ENCODE assay signal across 8 cellular contexts in genomic region chr15:100721758-100722550, GRCh38.
A peak's percentile ranks its signal among the peaks of the same experiment; 100 is the strongest.
DNase-seq lines count a peak whose midpoint lies in the region; ATAC-seq, FAIRE-seq and TF ChIP-seq lines count a peak whose summit lies in the region.

No MANE protein-coding gene starts in this region.

- H3K27me3 Mint-ChIP-seq in activated T-helper 2 cell treated with anti-CD3 and anti-CD28 coated beads, Interferon-gamma antibody, Interleukin-2, Interleukin-4, amounts not matched to agents 10 μg/mL and 5 μg/mL and 100 μg/mL, durations not matched to agents 14 hours and 24 hours and 36 hours (ENCODE audit: low read depth): no peaks in the 10 kb centered on the region

- H3K36me3 ChIP-seq in A673 (ENCODE audit: insufficient read depth, low read length, poor library complexity, severe bottlenecking) (no peaks in the 10 kb centered on the region), heart left ventricle (no peaks in the 10 kb centered on the region), small intestine (ENCODE audit: control insufficient read depth in 2 of 2, insufficient read depth in 2 of 2, low read length in 2 of 2) (no peaks in the 10 kb centered on the region)

- TF ChIP-seq POLR2A in heart left ventricle (IDR thresholded peaks at IDR 0.05): no peak

- POLR2A ChIA-PET in A673 (lab: Charles Lee; ENCODE audit: low non-redundant PET): no interaction called here

- H3K4me1 ChIP-seq in A673 (ENCODE audit: insufficient read depth, low read length, poor library complexity, severe bottlenecking) (no peaks in the 10 kb centered on the region), heart left ventricle (peaks cover 0 to 9% (median 0%) of the 10 kb centered on the region in 12 donors), small intestine (ENCODE audit: control insufficient read depth in 2 of 2, insufficient read depth in 1 of 2, low read depth in 1 of 2, low read length in 1 of 2) (peaks cover 4 to 7% of the 10 kb centered on the region in 2 donors)

- CTCF ChIA-PET in A673 (lab: Charles Lee): no interaction called here

- DNase-seq in A673 (ENCODE audit: low spot score) (peak; percentile 63), HFF-Myc (ENCODE audit: extremely low read depth, low read depth) (peak; percentile 92), SW480 (ENCODE audit: low spot score) (peak; percentile 99), heart left ventricle (peak in 4 of 5 donors; percentile 30 to 81 (median 59)), small intestine (peak; percentile 93), SK-N-DZ (ENCODE audit: low spot score) (no peak)
- DNase-seq in activated T-helper 2 cell treated with anti-CD3 and anti-CD28 coated beads, Interferon-gamma antibody, Interleukin-2, Interleukin-4, amounts not matched to agents 10 μg/mL and 5 μg/mL and 100 μg/mL, durations not matched to agents 14 hours and 24 hours and 36 hours (ENCODE audit: low spot score): no peak

- H3K27me3 ChIP-seq in A673 (replicated peaks; ENCODE audit: insufficient read depth, low read depth, low read length, poor library complexity): no peaks in the 10 kb centered on the region
- no peaks in the 10 kb centered on the region for H3K27me3 ChIP-seq in heart left ventricle
- H3K27me3 ChIP-seq in small intestine (ENCODE audit: control insufficient read depth in 2 of 2, insufficient read depth in 2 of 2, low read length in 2 of 2): no peaks in the 10 kb centered on the region

- TF ChIP-seq CTCF in A673 (conservative IDR thresholded peaks at IDR 0.05; ENCODE audit: low read depth, low read length) (no peak), HFF-Myc (IDR thresholded peaks at IDR 0.05; ENCODE audit: low read depth, low read length, missing control alignments) (no peak), heart left ventricle (IDR thresholded peaks at IDR 0.05) (no peak)

- H3K27ac ChIP-seq in A673 (ENCODE audit: low read depth, low read length, poor library complexity, severe bottlenecking): no peak overlapping the region
- H3K27ac ChIP-seq in heart left ventricle: peak overlapping the region in 8 of 12 donors; percentile 53 to 79 (median 63)
- H3K27ac ChIP-seq in small intestine (ENCODE audit: low read depth in 1 of 2, low read length in 1 of 2): peak overlapping the region; percentile 83 to 87

- H3K4me1 Mint-ChIP-seq in activated T-helper 2 cell treated with anti-CD3 and anti-CD28 coated beads, Interferon-gamma antibody, Interleukin-2, Interleukin-4, amounts not matched to agents 10 μg/mL and 5 μg/mL and 100 μg/mL, durations not matched to agents 14 hours and 24 hours and 36 hours (ENCODE audit: low read depth): peaks cover 15% of the 10 kb centered on the region

- H3K4me3 Mint-ChIP-seq in activated T-helper 2 cell treated with anti-CD3 and anti-CD28 coated beads, Interferon-gamma antibody, Interleukin-2, Interleukin-4, amounts not matched to agents 10 μg/mL and 5 μg/mL and 100 μg/mL, durations not matched to agents 14 hours and 24 hours and 36 hours (ENCODE audit: low read depth): no peak overlapping the region

- H3K9me3 ChIP-seq in A673 (ENCODE audit: low read depth, low read length, poor library complexity, severe bottlenecking) (no peaks in the 10 kb centered on the region), heart left ventricle (no peaks in the 10 kb centered on the region), small intestine (ENCODE audit: control insufficient read depth, low read depth) (no peaks in the 10 kb centered on the region)

- H3K9me3 Mint-ChIP-seq in activated T-helper 2 cell treated with anti-CD3 and anti-CD28 coated beads, Interferon-gamma antibody, Interleukin-2, Interleukin-4, amounts not matched to agents 10 μg/mL and 5 μg/mL and 100 μg/mL, durations not matched to agents 14 hours and 24 hours and 36 hours: no peaks in the 10 kb centered on the region

- peak; percentile 36 for FAIRE-seq in small intestine (lab: Jason Lieb, UNC)

- H3K4me3 ChIP-seq in A673 (ENCODE audit: low read depth, low read length, poor library complexity, severe bottlenecking) (no peak overlapping the region), HFF-Myc (replicated peaks; ENCODE audit: low read depth, low read length) (no peak overlapping the region), heart left ventricle (no peak overlapping the region), small intestine (ENCODE audit: low read depth in 1 of 2, low read length in 2 of 2) (no peak overlapping the region)

- ATAC-seq in heart left ventricle: peak; percentile 78 to 88 (median 84)
- no peak for ATAC-seq in HG03354 (IDR thresholded peaks at IDR 0.05; ENCODE audit: poor library complexity, severe bottlenecking, unreplicated experiment)

- H3K36me3 Mint-ChIP-seq in activated T-helper 2 cell treated with anti-CD3 and anti-CD28 coated beads, Interferon-gamma antibody, Interleukin-2, Interleukin-4, amounts not matched to agents 10 μg/mL and 5 μg/mL and 100 μg/mL, durations not matched to agents 14 hours and 24 hours and 36 hours (ENCODE audit: low read depth): no peaks in the 10 kb centered on the region

- intact Hi-C loops in A673 (cut with micrococcal nuclease; ENCODE audit: unreplicated experiment) (no loop called here), heart left ventricle (cut with DNase I) (no loop called here)
- intact Hi-C loops in activated T-helper 2 cell treated with anti-CD3 and anti-CD28 coated beads, Interferon-gamma antibody, Interleukin-2, Interleukin-4, amounts not matched to agents 10 μg/mL and 5 μg/mL and 100 μg/mL, durations not matched to agents 14 hours and 24 hours and 36 hours (cut with micrococcal nuclease): no loop called here

- BruUV-seq in A673 (replicated peaks; lab: Mats Ljungman, UMichigan): no TSS peak

- H3K27ac Mint-ChIP-seq in activated T-helper 2 cell treated with anti-CD3 and anti-CD28 coated beads, Interferon-gamma antibody, Interleukin-2, Interleukin-4, amounts not matched to agents 10 μg/mL and 5 μg/mL and 100 μg/mL, durations not matched to agents 14 hours and 24 hours and 36 hours: no peak overlapping the region

- 59 to 75% (median 69%) methylated on average over 12 of the region's 12 CpGs for WGBS in heart left ventricle, 4 donors
- WGBS in small intestine, 3 donors: 9 to 38% (median 30%) methylated on average over 12 of the region's 12 CpGs

Comparison
In these comparisons a context has a peak if more than half of its experiments do, and no peak if none do; other contexts are left out.
1. DNase-seq: peak in A673 (single experiment), HFF-Myc (single experiment), SW480 (single experiment), heart left ventricle (4 of 5) and small intestine (single experiment); none in SK-N-DZ (single experiment) and activated T-helper 2 cell treated with anti-CD3 and anti-CD28 coated beads, Interferon-gamma antibody, Interleukin-2, Interleukin-4, amounts not matched to agents 10 μg/mL and 5 μg/mL and 100 μg/mL, durations not matched to agents 14 hours and 24 hours and 36 hours (single experiment).